ENCODE assay signal across 9 cellular contexts in the genomic region with DNA sequence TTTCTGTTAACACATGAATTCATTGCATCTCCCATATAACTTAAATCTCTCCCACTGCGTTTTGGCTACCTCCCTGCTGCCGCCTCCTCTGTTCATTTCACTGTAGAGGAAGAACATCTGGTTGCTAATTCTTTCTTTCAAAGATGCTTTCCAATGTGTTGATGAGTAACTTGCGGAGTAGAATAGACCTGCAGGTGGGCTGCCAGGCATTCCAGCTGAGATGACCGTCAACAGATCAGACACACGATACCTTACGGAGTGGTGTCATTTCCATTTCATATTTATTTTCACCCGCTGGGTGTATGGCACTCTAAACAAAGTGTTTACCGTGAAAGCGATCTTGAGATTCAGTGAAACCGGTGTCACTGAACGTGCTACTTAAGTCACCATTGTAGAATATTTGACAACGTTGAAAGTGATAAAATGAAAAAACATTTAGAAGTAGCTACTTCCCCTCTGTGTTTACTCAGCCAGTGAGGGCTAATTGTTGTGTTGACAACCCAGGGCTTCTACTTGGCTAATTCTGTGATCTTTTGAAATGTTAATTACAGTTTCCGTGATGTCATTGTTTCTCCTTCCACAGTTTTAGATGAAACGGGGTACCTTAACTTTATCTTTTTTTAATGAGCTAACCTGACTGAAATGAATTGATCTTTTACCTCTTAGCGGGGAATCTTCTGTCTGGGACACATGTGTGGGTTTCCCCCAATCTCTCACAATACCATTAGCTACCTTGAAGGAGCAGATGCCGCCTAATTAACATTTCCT.
A peak's percentile ranks its signal among the peaks of the same experiment; 100 is the strongest.
DNase-seq lines count a peak whose midpoint lies in the region; ATAC-seq, FAIRE-seq and TF ChIP-seq lines count a peak whose summit lies in the region.
"Had no signal": no experiment of that assay in that cellular context is flagged by ENCODE, and none has a peak within 500 bp of the region (broad histone marks: within the 10 kb centered on the region; RNA-seq: fewer than 3 reads in every experiment).

No MANE protein-coding gene starts in this region.

- DNase-seq in COLO668 (lab: John Stamatoyannopoulos, UW; ENCODE audit: unreplicated experiment) = peak; percentile 88
- DNase-seq in immature natural killer cell = no peak
- DNase-seq in COLO829 (ENCODE audit: low spot score) = no peak
- no peak for DNase-seq in NCI-H1092 (lab: John Stamatoyannopoulos, UW)
- no peak for DNase-seq in HUDEP-2 (lab: John Stamatoyannopoulos, UW; ENCODE audit: unreplicated experiment in 76 of 76)
- no peak for DNase-seq in pancreas

- H3K36me3 ChIP-seq in OCI-LY3 (replicated peaks; ENCODE audit: low read depth, low read length) = no peaks in the 10 kb centered on the region
- H3K36me3 ChIP-seq in pancreas = no peaks in the 10 kb centered on the region

- H3K36me3 Mint-ChIP-seq in immature natural killer cell = no peaks in the 10 kb centered on the region

- peak overlapping the region; percentile 13; the same call in 1 of the 2 replicates for H3K4me2 ChIP-seq in OCI-LY3 (ENCODE audit: low read length)

- 32 to 34% methylated on average over 16 of the region's 16 CpGs for WGBS in pancreas, 2 donors

- no peak overlapping the region for H3K9ac ChIP-seq in OCI-LY3 (ENCODE audit: low read length)

- H3K4me3 Mint-ChIP-seq in immature natural killer cell = peak overlapping the region; percentile 40 to 66 (median 65)

- H3K27ac ChIP-seq in OCI-LY3 (ENCODE audit: low read length) = no peak overlapping the region
- H3K27ac ChIP-seq in pancreas = no peak overlapping the region
- H3K27ac ChIP-seq: VCaP had no signal

- no peak overlapping the region for H3K27ac Mint-ChIP-seq in immature natural killer cell

- peaks cover 0 to 11% (median 0%) of the 10 kb centered on the region in 6 donors for H3K9me3 Mint-ChIP-seq in immature natural killer cell

- H4K20me1 ChIP-seq in OCI-LY3 (ENCODE audit: insufficient read depth, low read length) = no peaks in the 10 kb centered on the region

- H3K4me1 Mint-ChIP-seq in immature natural killer cell = peaks cover 1 to 15% of the 10 kb centered on the region in 2 donors

- H3K4me1 ChIP-seq in OCI-LY3 (ENCODE audit: low read length) = peaks cover 7% of the 10 kb centered on the region
- no peaks in the 10 kb centered on the region for H3K4me1 ChIP-seq in pancreas

- no peaks in the 10 kb centered on the region for H3K9me3 ChIP-seq in OCI-LY3 (ENCODE audit: insufficient read depth, low read length)
- H3K9me3 ChIP-seq in pancreas = no peaks in the 10 kb centered on the region

- TF ChIP-seq CTCF in OCI-LY3 (IDR thresholded peaks at IDR 0.05; ENCODE audit: low read depth, low read length) (no peak), pancreas (IDR thresholded peaks at IDR 0.05) (no peak)

- H3K79me2 ChIP-seq in OCI-LY3 (ENCODE audit: low read length) = no peaks in the 10 kb centered on the region

- peaks cover 0 to 2% (median 0%) of the 10 kb centered on the region in 3 donors for H3K27me3 Mint-ChIP-seq in immature natural killer cell (ENCODE audit: low read depth in 3 of 3)

- FAIRE-seq in pancreas (lab: Jason Lieb, UNC) = no peak

- H3K4me3 ChIP-seq in OCI-LY3 (ENCODE audit: low read length) = no peak overlapping the region
- no peak overlapping the region for H3K4me3 ChIP-seq in pancreas

- ATAC-seq in GM21723 (IDR thresholded peaks at IDR 0.05; ENCODE audit: unreplicated experiment) (peak; percentile 64), pancreas (no peak)

- H3K27me3 ChIP-seq in OCI-LY3 (ENCODE audit: low read depth, low read length) = no peaks in the 10 kb centered on the region
- no peaks in the 10 kb centered on the region for H3K27me3 ChIP-seq in pancreas

- intact Hi-C loops in pancreas (cut with DNase I) = no loop called here

- H2AFZ ChIP-seq in OCI-LY3 (ENCODE audit: low read depth, low read length) = peak overlapping the region; percentile 58; the same call in 1 of the 2 replicates
